ENCODE assay signal across 8 cellular contexts in genomic region chr17:75406222-75406615, GRCh38. TPM values are rescaled to one million over a fixed set of nuclear protein-coding genes. Genes with fewer than 3 reads are reported as not detected.
DNase-seq lines count a peak whose midpoint lies in the region; ATAC-seq and TF ChIP-seq lines count a peak whose summit lies in the region.

No MANE protein-coding gene starts in this region.

- H3K4me1 Mint-ChIP-seq in T-cell, result peaks cover 40 to 46% (median 45%) of the 10 kb centered on the region in 3 donors

- H3K27me3 ChIP-seq in AG04450 (ENCODE audit: control insufficient read depth, insufficient read depth, low read length) (peaks cover 5% of the 10 kb centered on the region), fibroblast of lung (ENCODE audit: control insufficient read depth, insufficient read depth, low read length) (no peaks in the 10 kb centered on the region), parathyroid adenoma (ENCODE audit: control insufficient read depth, insufficient read depth, low read length) (no peaks in the 10 kb centered on the region), foreskin keratinocyte (no peaks in the 10 kb centered on the region)

- peaks cover 4% of the 10 kb centered on the region; the same call in 1 of the 2 replicates for H3K9me3 ChIP-seq in AG04450 (ENCODE audit: control insufficient read depth, insufficient read depth, low read length)
- no peaks in the 10 kb centered on the region for H3K9me3 ChIP-seq in fibroblast of lung (ENCODE audit: control insufficient read depth, insufficient read depth, low read depth, low read length)
- no peaks in the 10 kb centered on the region for H3K9me3 ChIP-seq in parathyroid adenoma (ENCODE audit: control insufficient read depth, low read length)

- POLR2A ChIA-PET in AG04450 (lab: Yijun Ruan, JAX) (interaction anchor here (0.7 to 2.0 kb wide), 10 partner anchors 13 to 172 kb away, joined by 3 to 13 read pairs (median 6); partner anchors contain the start of genes GGA3, MIF4GD, MRPS7 and SLC25A19), T-cell (lab: Charles Lee) (interaction anchor here in 1 of 2 donors (0.5 to 1.0 kb wide), 5 partner anchors 12 to 144 kb away, joined by 3 to 15 read pairs (median 8); partner anchors contain the start of genes MRPS7, SLC25A19 and TMEM94)

- peaks cover 0 to 2% of the 10 kb centered on the region in 2 donors for H3K27me3 Mint-ChIP-seq in T-cell

- DNase-seq in AG04450 (ENCODE audit: low read depth, low spot score), result no peak
- DNase-seq in T-cell, result peak in 1 of 34 experiments; percentile 9
- peak in 1 of 2 donors; percentile 18 for DNase-seq in fibroblast of lung (ENCODE audit: low read depth in 2 of 2)
- DNase-seq in foreskin keratinocyte, result no peak
- no peak for DNase-seq in activated CD4-positive, alpha-beta T cell treated with anti-CD3 and anti-CD28 coated beads for 4 hours

- H3K36me3 Mint-ChIP-seq in T-cell, result peaks cover 3% of the 10 kb centered on the region

- peaks cover 39% of the 10 kb centered on the region for H3K79me2 ChIP-seq in fibroblast of lung (ENCODE audit: control insufficient read depth, insufficient read depth, low read length)
- peaks cover 25% of the 10 kb centered on the region for H3K79me2 ChIP-seq in parathyroid adenoma

- H3K36me3 ChIP-seq in fibroblast of lung (ENCODE audit: control insufficient read depth, insufficient read depth, low read length) (no peaks in the 10 kb centered on the region), parathyroid adenoma (ENCODE audit: control insufficient read depth, insufficient read depth, low read length) (no peaks in the 10 kb centered on the region)

- ATAC-seq in GM21447 (IDR thresholded peaks at IDR 0.05; ENCODE audit: unreplicated experiment), result peak; percentile 5
- ATAC-seq in T-cell (replicated peaks in 1 of 4), result peak in 1 of 4 experiments; percentile 1
- ATAC-seq in GM19455 (IDR thresholded peaks at IDR 0.05; ENCODE audit: unreplicated experiment), result no peak
- no peak for ATAC-seq in foreskin keratinocyte

- peak overlapping the region; percentile 84 to 89 for H3K27ac Mint-ChIP-seq in T-cell

- peak overlapping the region; percentile 66 for H3K4me3 ChIP-seq in AG04450 (ENCODE audit: low read depth, low read length)
- peak overlapping the region; percentile 36 to 76 (median 54) for H3K4me3 ChIP-seq in fibroblast of lung (replicated peaks in 1 of 4; ENCODE audit: control extremely low read depth in 1 of 4, insufficient read depth in 1 of 4, low read depth in 3 of 4, low read length in 4 of 4)
- H3K4me3 ChIP-seq in parathyroid adenoma (ENCODE audit: low read depth, low read length), result peak overlapping the region; percentile 67

- peaks cover 5% of the 10 kb centered on the region for H3K4me1 ChIP-seq in fibroblast of lung (ENCODE audit: control insufficient read depth, extremely low read depth, insufficient read depth, low read length)
- no peaks in the 10 kb centered on the region for H3K4me1 ChIP-seq in parathyroid adenoma
- H3K4me1 ChIP-seq in foreskin keratinocyte, result peaks cover 6% of the 10 kb centered on the region

- no peak overlapping the region for H3K27ac ChIP-seq in AG04450 (ENCODE audit: low read depth, low read length)
- no peak overlapping the region for H3K27ac ChIP-seq in fibroblast of lung (ENCODE audit: insufficient read depth, low read length)
- no peak overlapping the region for H3K27ac ChIP-seq in parathyroid adenoma
- H3K27ac ChIP-seq in foreskin keratinocyte, result no peak overlapping the region

- H3K9ac ChIP-seq in fibroblast of lung (ENCODE audit: insufficient read depth, low read length) (no peak overlapping the region), parathyroid adenoma (no peak overlapping the region)

- H4K20me1 ChIP-seq in fibroblast of lung (ENCODE audit: control insufficient read depth, extremely low read depth, insufficient read depth, low read length), result no peaks in the 10 kb centered on the region

- H3K4me2 ChIP-seq in fibroblast of lung (ENCODE audit: extremely low read depth, insufficient read depth, low read length), result peak overlapping the region; percentile 99
- peak overlapping the region; percentile 98 for H3K4me2 ChIP-seq in parathyroid adenoma (ENCODE audit: low read length)

- CTCF ChIA-PET in AG04450 (lab: Charles Lee), result interaction anchor here (0.6 to 1.7 kb wide), 9 partner anchors 9 to 147 kb away, joined by 3 to 8 read pairs (median 3); partner anchors contain the start of genes MIF4GD, SLC25A19 and TSEN54
- CTCF ChIA-PET in T-cell (lab: Charles Lee), result interaction anchor here in 1 of 2 donors (0.5 to 3.1 kb wide), 8 partner anchors 9 to 279 kb away, joined by 3 to 17 read pairs (median 6); partner anchors contain the start of genes SLC25A19 and TSEN54

- peak overlapping the region; percentile 97 for H2AFZ ChIP-seq in fibroblast of lung (ENCODE audit: low read length)
- H2AFZ ChIP-seq in parathyroid adenoma, result peak overlapping the region; percentile 83

- TF ChIP-seq CTCF in AG04450 (IDR thresholded peaks at IDR 0.05; ENCODE audit: low read depth, low read length) (no peak), fibroblast of lung (conservative IDR thresholded peaks at IDR 0.05 in 1 of 2, IDR thresholded peaks at IDR 0.05 in 1 of 2; ENCODE audit: low read depth in 1 of 2, low read length in 2 of 2) (no peak), parathyroid adenoma (IDR thresholded peaks at IDR 0.05) (no peak), foreskin keratinocyte (conservative IDR thresholded peaks at IDR 0.05) (no peak)

- no peaks in the 10 kb centered on the region for H3K9me3 Mint-ChIP-seq in T-cell

- peak overlapping the region; percentile 93 to 98 (median 97) for H3K4me3 Mint-ChIP-seq in T-cell

RNA-seq across cellular contexts. Expression of gene GRB2, which starts 0.7 kb away (rescaled TPM):
- 53.9 and 63.8 TPM in 2 replicates for polyA plus RNA-seq in AG04450 (2011; rRNA removed)
- 23.5 and 26.7 TPM in 2 replicates for polyA minus RNA-seq in AG04450 (2011; rRNA and poly(A)+ RNA removed)
- 100 to 1,000 TPM; 103 to 133 (median 130) TPM for total RNA-seq in T-cell
- total RNA-seq in fibroblast of lung, result 56.0 and 68.9 TPM in 2 replicates
- polyA plus RNA-seq in fibroblast of lung, result 69.7 and 79.8 TPM in 2 replicates
- polyA plus RNA-seq in fibroblast of lung (2012), result 67.0 and 75.7 TPM in 2 replicates
- polyA minus RNA-seq in fibroblast of lung (ENCODE audit: low replicate concordance), result 81.9 and 86.8 TPM in 2 replicates
- total RNA-seq in foreskin keratinocyte, result 53.4 and 53.7 TPM in 2 replicates
- 43.6 and 51.1 TPM in 2 replicates for polyA plus RNA-seq in foreskin keratinocyte

RNA-seq across cellular contexts. Expression of gene TMEM94, which starts 50.2 kb away (rescaled TPM):
- polyA plus RNA-seq in AG04450 (2011; rRNA removed), result 14.8 and 23.2 TPM in 2 replicates
- 31.6 and 51.2 TPM in 2 replicates for polyA minus RNA-seq in AG04450 (2011; rRNA and poly(A)+ RNA removed)
- 100 to 1,000 TPM in 3 of 5 donors, 10 to 100 TPM in 2; 78.5 to 125 (median 105) TPM for total RNA-seq in T-cell
- total RNA-seq in fibroblast of lung, result 19.8 and 35.0 TPM in 2 replicates
- 18.3 and 25.2 TPM in 2 replicates for polyA plus RNA-seq in fibroblast of lung
- 24.9 and 29.9 TPM in 2 replicates for polyA plus RNA-seq in fibroblast of lung (2012)
- polyA minus RNA-seq in fibroblast of lung (ENCODE audit: low replicate concordance), result 90.2 and 139 TPM in 2 replicates
- 28.1 and 35.3 TPM in 2 replicates for total RNA-seq in foreskin keratinocyte
- polyA plus RNA-seq in foreskin keratinocyte, result 22.4 and 28.0 TPM in 2 replicates
